ENCODE assay signal across 1 cellular context in genomic region chr5:108983456-108984092, GRCh38.
TF ChIP-seq lines count a peak whose summit lies in the region.

No MANE protein-coding gene starts in this region.

TF ChIP-seq in IMR-90, 13 proteins besides CTCF, POLR2A, EP300 and RAD21 (continued from another document):
- TF ChIP-seq ELK1 (IDR thresholded peaks at IDR 0.05; ENCODE audit: borderline replicate concordance, low read depth, low read length) (no peak), RCOR1 (IDR thresholded peaks at IDR 0.05; ENCODE audit: insufficient replicate concordance, low read length) (no peak), CHD1 (IDR thresholded peaks at IDR 0.05; ENCODE audit: low read depth, low read length) (no peak), MXI1 (IDR thresholded peaks at IDR 0.05; ENCODE audit: borderline replicate concordance, low read depth, low read length) (no peak), CEBPB (IDR thresholded peaks at IDR 0.05; ENCODE audit: low read depth, low read length) (no peak), MAZ (IDR thresholded peaks at IDR 0.05; ENCODE audit: borderline replicate concordance, low read depth, low read length) (no peak), USF2 (IDR thresholded peaks at IDR 0.05; ENCODE audit: low read depth, low read length) (no peak), NFE2L2 (IDR thresholded peaks at IDR 0.05; ENCODE audit: low read depth, low read length) (no peak), FOS (IDR thresholded peaks at IDR 0.05; ENCODE audit: low read depth, low read length) (no peak), BHLHE40 (IDR thresholded peaks at IDR 0.05; ENCODE audit: low read depth, low read length) (no peak), RFX5 (IDR thresholded peaks at IDR 0.05; ENCODE audit: low read depth, low read length) (no peak)
TF ChIP-seq in IMR-90: peak in this region for 0.
